Comparison of ENCODE assay signal across 8 cellular contexts in genomic region chr21:45363921-45364463, GRCh38. TPM values are rescaled to one million over a fixed set of nuclear protein-coding genes. Genes with fewer than 3 reads are reported as not detected.
DNase-seq lines count a peak whose midpoint lies in the region; ATAC-seq, FAIRE-seq and TF ChIP-seq lines count a peak whose summit lies in the region.

No MANE protein-coding gene starts in this region.

- peak; percentile 85 for FAIRE-seq in A204.1 (lab: Jason Lieb, UNC)

- no peaks in the 10 kb centered on the region for H3K27me3 ChIP-seq in muscle layer of duodenum (ENCODE audit: low read depth, low read length)

- H3K4me1 ChIP-seq in muscle layer of duodenum (ENCODE audit: control insufficient read depth in 1 of 2, insufficient read depth in 2 of 2, low read length in 2 of 2) = peaks cover 4 to 6% of the 10 kb centered on the region in 2 donors

- no peaks in the 10 kb centered on the region for H3K9me3 ChIP-seq in muscle layer of duodenum (ENCODE audit: control insufficient read depth in 1 of 2, low read length in 2 of 2)

- no peak for ATAC-seq in GM18502 (IDR thresholded peaks at IDR 0.05; ENCODE audit: poor library complexity, unreplicated experiment)

- H3K27ac ChIP-seq in muscle layer of duodenum (ENCODE audit: low read length) = peak overlapping the region; percentile 77
- H3K27ac ChIP-seq in substantia nigra (ENCODE audit: low read depth, low read length, poor library complexity, severe bottlenecking) = peak overlapping the region; percentile 58

- TF ChIP-seq CTCF in HFF-Myc (IDR thresholded peaks at IDR 0.05; ENCODE audit: low read depth, low read length, missing control alignments) = no peak
- TF ChIP-seq CTCF in epithelial cell of proximal tubule (conservative IDR thresholded peaks at IDR 0.05; ENCODE audit: low read depth, low read length) = no peak

- DNase-seq in HFF-Myc (ENCODE audit: extremely low read depth, low read depth) = peak; percentile 99
- DNase-seq in activated CD4-positive, alpha-beta T cell treated with anti-CD3 and anti-CD28 coated beads, Interleukin-2, amount 50 U/mL, for 4 hours = peak; percentile 25 to 27
- DNase-seq in epithelial cell of proximal tubule (ENCODE audit: low read depth) = peak; percentile 98
- peak in 39 of 49 donors; percentile 8 to 90 (median 43) for DNase-seq in substantia nigra (lab: John Stamatoyannopoulos, UW)
- no peak for DNase-seq in NCI-H345 (lab: John Stamatoyannopoulos, UW)

- peaks cover 0 to 5% of the 10 kb centered on the region in 2 donors for H3K36me3 ChIP-seq in muscle layer of duodenum (ENCODE audit: control insufficient read depth in 1 of 2, insufficient read depth in 2 of 2, low read length in 2 of 2)

- H3K4me3 ChIP-seq in HFF-Myc (replicated peaks; ENCODE audit: low read depth, low read length) = peak overlapping the region; percentile 16
- peak overlapping the region; percentile 13 for H3K4me3 ChIP-seq in epithelial cell of proximal tubule (ENCODE audit: low read depth, low read length)
- no peak overlapping the region for H3K4me3 ChIP-seq in muscle layer of duodenum (ENCODE audit: low read depth in 1 of 2, low read length in 2 of 2)

RNA-seq across cellular contexts. Expression of gene COL18A1, which starts 41.0 kb away (rescaled TPM):
- total RNA-seq in epithelial cell of proximal tubule = 346 and 535 TPM in 2 replicates

Comparison
In these comparisons a context has a peak if more than half of its experiments do, and no peak if none do; other contexts are left out.
1. H3K4me3 ChIP-seq: peak in HFF-Myc (single experiment) and epithelial cell of proximal tubule (single experiment); none in muscle layer of duodenum (0 of 2).